ENCODE assay signal across 8 cellular contexts in genomic region chr9:92669890-92670708, GRCh38. TPM values are rescaled to one million over a fixed set of nuclear protein-coding genes. Genes with fewer than 3 reads are reported as not detected.
A peak's percentile ranks its signal among the peaks of the same experiment; 100 is the strongest.
DNase-seq lines count a peak whose midpoint lies in the region; ATAC-seq and TF ChIP-seq lines count a peak whose summit lies in the region.

TSS of gene IPPK (minus strand) at chr9:92670131. CDS start at chr9:92669988, 143 bp downstream.

- H4K91ac ChIP-seq in trophoblast cell (ENCODE audit: low read depth, low read length), result peak within 1 kb of the TSS; percentile 84

- H3K79me1 ChIP-seq in trophoblast cell (ENCODE audit: low read length), result peaks cover 11% of the 10 kb centered on the region

- peak within 1 kb of the TSS; percentile 59 for H2AK5ac ChIP-seq in trophoblast cell (ENCODE audit: low read length)

- peak within 1 kb of the TSS; percentile 76 for H4K12ac ChIP-seq in trophoblast cell (ENCODE audit: low read depth, low read length)

- peak within 1 kb of the TSS; percentile 88 for H3K18ac ChIP-seq in trophoblast cell (ENCODE audit: low read length)

- TF ChIP-seq CTCF in GM13977 (IDR thresholded peaks at IDR 0.05; ENCODE audit: extremely low read depth, insufficient read depth, missing control alignments), result no peak
- peak in 1 of 6 experiments; percentile 6 for TF ChIP-seq CTCF in adrenal gland (IDR thresholded peaks at IDR 0.05)
- no peak for TF ChIP-seq CTCF in transverse colon (IDR thresholded peaks at IDR 0.05)

- H3K27me3 ChIP-seq in adrenal gland, result no peaks in the 10 kb centered on the region
- H3K27me3 ChIP-seq in trophoblast cell (ENCODE audit: insufficient read depth, low read length), result no peaks in the 10 kb centered on the region
- no peaks in the 10 kb centered on the region for H3K27me3 ChIP-seq in transverse colon

- H3K36me3 ChIP-seq in adrenal gland (replicated peaks in 1 of 2), result no peaks in the 10 kb centered on the region
- H3K36me3 ChIP-seq in trophoblast cell (ENCODE audit: control insufficient read depth in 1 of 2, insufficient read depth in 2 of 2, low read length in 2 of 2), result peaks cover 4 to 11% of the 10 kb centered on the region in 2 experiments
- no peaks in the 10 kb centered on the region for H3K36me3 ChIP-seq in transverse colon

- CTCF ChIA-PET in T-cell (lab: Charles Lee), result interaction anchor here (0.7 to 1.8 kb wide), 5 partner anchors 95 to 556 kb away, joined by 3 to 6 read pairs (median 4); partner anchors contain the start of genes BICD2 (in 1 of the 2) and NOL8 (in 1 of the 2)

- intact Hi-C loops in adrenal gland (cut with DNase I) (no loop called here), cardiac septum (cut with DNase I) (loop anchor here (1.0 to 5.0 kb wide), 2 partner anchors 42 to 95 kb away; no protein-coding TSS in a partner anchor), transverse colon (cut with DNase I; ENCODE audit: low total_unique reads) (no loop called here)

- peaks cover 9 to 30% of the 10 kb centered on the region in 2 donors for H3K4me1 ChIP-seq in adrenal gland (replicated peaks in 1 of 2)
- H3K4me1 ChIP-seq in trophoblast cell (ENCODE audit: control insufficient read depth in 1 of 2, insufficient read depth in 2 of 2, low read length in 2 of 2), result peaks cover 9 to 20% of the 10 kb centered on the region in 2 experiments
- peaks cover 4 to 24% (median 15%) of the 10 kb centered on the region in 4 donors for H3K4me1 ChIP-seq in transverse colon

- no peaks in the 10 kb centered on the region for H3K9me3 Mint-ChIP-seq in T-cell

- peak within 1 kb of the TSS; percentile 54 for H3K4ac ChIP-seq in trophoblast cell (ENCODE audit: low read depth, low read length)

- in situ Hi-C loops in GM13977 (cut with MboI; ENCODE audit: low pct_unique_long_range_greater_than_20kb, low sequenced_read_pairs, unreplicated experiment) (no loop called here), transverse colon (cut with MboI; ENCODE audit: low pct_ligation_motif_present in 1 of 4, low pct_unique_long_range_greater_than_20kb in 1 of 4, low sequenced_read_pairs in 3 of 4) (no loop called here)

- POLR2A ChIA-PET in T-cell (lab: Charles Lee), result interaction anchor here in 1 of 2 donors (1.2 kb wide), 1 partner anchor 95 kb away, joined by 3 read pairs; no protein-coding TSS in a partner anchor

- DNase-seq in GM13977 (ENCODE audit: low spot score) (peak; percentile 99), NCI-H146 (lab: John Stamatoyannopoulos, UW) (peak; percentile 97), T-cell (peak; percentile 85 to 98 (median 96)), adrenal gland (peak; percentile 96 to 99 (median 99)), cardiac septum (ENCODE audit: low spot score) (peak; percentile 99), trophoblast cell (peak; percentile 100), transverse colon (peak; percentile 98)

- H2AFZ ChIP-seq in trophoblast cell (ENCODE audit: insufficient read depth, low read length, poor library complexity), result peak within 1 kb of the TSS; percentile 85

- peak within 1 kb of the TSS; percentile 99 for H3K9ac ChIP-seq in trophoblast cell (ENCODE audit: low read length)

- H4K8ac ChIP-seq in trophoblast cell (ENCODE audit: low read depth, low read length), result peak within 1 kb of the TSS; percentile 92

- WGBS in adrenal gland, 4 donors, result 0 to 1% (median 0%) methylated on average over 15 to 75 of the region's 75 CpGs
- no CpG with 5 or more reads among the region's 75 CpGs for WGBS in trophoblast cell (ENCODE audit: extremely low coverage, insufficient coverage, insufficient read length)
- 0% methylated on average over 52 of the region's 75 CpGs; no CpG with 5 or more reads in 1 of the 2 donors for WGBS in transverse colon (ENCODE audit: low coverage in 1 of 2), 2 donors

- no peak for TF ChIP-seq EP300 in transverse colon (IDR thresholded peaks at IDR 0.05; ENCODE audit: low read depth)

- H3K4me2 ChIP-seq in trophoblast cell (ENCODE audit: low read length), result peak within 1 kb of the TSS; percentile 99

- H3K27me3 Mint-ChIP-seq in T-cell, result no peaks in the 10 kb centered on the region

- H3K4me3 ChIP-seq in adrenal gland (peak within 1 kb of the TSS; percentile 66 to 93 (median 66)), trophoblast cell (ENCODE audit: low read depth, low read length) (peak within 1 kb of the TSS; percentile 98), transverse colon (peak within 1 kb of the TSS; percentile 83 to 94 (median 92))

- peaks cover 8% of the 10 kb centered on the region for H3K36me3 Mint-ChIP-seq in T-cell

- H2BK120ac ChIP-seq in trophoblast cell (ENCODE audit: insufficient read depth, low read length, poor library complexity), result peak within 1 kb of the TSS; percentile 43

- H3K27ac ChIP-seq in adrenal gland, result peak within 1 kb of the TSS; percentile 64 to 92 (median 89)
- peak within 1 kb of the TSS; percentile 72 for H3K27ac ChIP-seq in trophoblast cell (ENCODE audit: low read depth, low read length)
- H3K27ac ChIP-seq in transverse colon, result peak within 1 kb of the TSS; percentile 84 to 93 (median 91)

- H3K9me3 ChIP-seq in adrenal gland (replicated peaks in 1 of 3), result no peaks in the 10 kb centered on the region
- no peaks in the 10 kb centered on the region for H3K9me3 ChIP-seq in trophoblast cell (ENCODE audit: insufficient read depth, low read depth, low read length)
- no peaks in the 10 kb centered on the region for H3K9me3 ChIP-seq in transverse colon

- H3K4me3 Mint-ChIP-seq in T-cell, result peak within 1 kb of the TSS; percentile 92 to 96 (median 95)

- peaks cover 43 to 44% (median 43%) of the 10 kb centered on the region in 3 donors for H3K4me1 Mint-ChIP-seq in T-cell

- H2BK5ac ChIP-seq in trophoblast cell (ENCODE audit: low read depth, low read length, poor library complexity), result peak within 1 kb of the TSS; percentile 67

- ATAC-seq in HG02870 (IDR thresholded peaks at IDR 0.05; ENCODE audit: unreplicated experiment) (peak; percentile 91), T-cell (replicated peaks in 1 of 4) (peak; percentile 95 to 97 (median 96))

- H3K27ac Mint-ChIP-seq in T-cell, result peak within 1 kb of the TSS; percentile 90 to 97

- peak; percentile 38 to 84 for TF ChIP-seq POLR2A in adrenal gland (IDR thresholded peaks at IDR 0.05)
- TF ChIP-seq POLR2A in transverse colon (IDR thresholded peaks at IDR 0.05), result peak; percentile 81

- peaks cover 8% of the 10 kb centered on the region for H3K79me2 ChIP-seq in trophoblast cell (ENCODE audit: control insufficient read depth, insufficient read depth, low read length, poor library complexity)

- H3K14ac ChIP-seq in trophoblast cell (ENCODE audit: low read length), result peak within 1 kb of the TSS; percentile 88

- H3K23ac ChIP-seq in trophoblast cell (ENCODE audit: low read length), result no peak within 1 kb of the TSS

- H2BK12ac ChIP-seq in trophoblast cell (ENCODE audit: low read length), result no peak within 1 kb of the TSS

RNA-seq across cellular contexts. Expression of gene IPPK, which starts in this region (rescaled TPM):
- 1 to 10 TPM; 7.5 to 9.6 (median 8.3) TPM for total RNA-seq in T-cell
- 10 to 100 TPM in 1 of 8 donors, 1 to 10 TPM in 7; 2.9 to 16.6 (median 8.5) TPM for total RNA-seq in adrenal gland
- 10 to 100 TPM in 2 of 3 donors, 1 to 10 TPM in 1; 6.7 to 13.2 (median 12.5) TPM for polyA plus RNA-seq in adrenal gland
- total RNA-seq in cardiac septum, result 13.1 TPM
- 7.8 and 8.4 TPM in 2 replicates for polyA plus RNA-seq in trophoblast cell (2013)
- total RNA-seq in transverse colon, result 10 to 100 TPM in 2 of 4 donors, 1 to 10 TPM in 2; 6.2 to 12.2 (median 10.1) TPM

Comparison
In these comparisons a context has a peak if more than half of its experiments do, and no peak if none do; other contexts are left out.
1. Peak in every context shown above with its lines: DNase-seq, ATAC-seq, H3K4me3 ChIP-seq and H3K27ac ChIP-seq.